11 cellular contexts compared by ENCODE assay signal in the genomic region with DNA sequence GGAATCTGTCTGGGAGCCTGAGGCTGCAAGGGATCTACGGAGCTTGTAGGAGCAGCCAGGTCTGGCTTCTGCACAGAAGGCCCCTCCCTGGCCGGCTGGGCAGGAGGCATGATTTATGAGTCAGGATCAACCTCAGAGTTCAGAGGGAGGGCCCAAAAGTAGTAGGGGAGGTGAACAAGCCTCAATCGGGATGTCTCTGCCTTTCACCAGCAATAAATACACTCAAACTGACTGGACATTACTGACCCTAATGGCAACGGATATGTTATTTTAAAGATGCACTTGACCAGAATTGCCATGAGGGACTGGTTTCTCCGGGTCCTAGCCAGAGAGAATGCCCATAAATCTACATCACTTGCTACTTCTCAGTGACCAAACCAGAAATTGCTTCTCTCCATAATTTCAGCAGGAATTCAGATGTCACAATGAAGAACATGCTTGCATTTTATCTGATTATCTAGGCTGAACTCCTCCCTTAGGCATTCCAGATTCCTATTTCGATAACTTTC.
A peak's percentile ranks its signal among the peaks of the same experiment; 100 is the strongest.
DNase-seq lines count a peak whose midpoint lies in the region; ATAC-seq, FAIRE-seq and TF ChIP-seq lines count a peak whose summit lies in the region.
"Had no signal": no experiment of that assay in that cellular context is flagged by ENCODE, and none has a peak within 500 bp of the region (broad histone marks: within the 10 kb centered on the region; RNA-seq: fewer than 3 reads in every experiment).

No MANE protein-coding gene starts in this region.

- intact Hi-C loops in Right ventricle myocardium inferior (cut with DNase I): loop anchor here (10.0 kb wide), 1 partner anchor 57 kb away; no protein-coding TSS in a partner anchor
- intact Hi-C loops in sigmoid colon (cut with DNase I): no loop called here

- no peak for TF ChIP-seq POLR2A in sigmoid colon (IDR thresholded peaks at IDR 0.05)

- H3K27ac ChIP-seq in right atrium auricular region: no peak overlapping the region
- no peak overlapping the region for H3K27ac ChIP-seq in sigmoid colon

- DNase-seq in Right ventricle myocardium inferior (ENCODE audit: missing footprints): no peak
- no peak for DNase-seq in right atrium auricular region (ENCODE audit: low spot score)
- peak; percentile 62 for DNase-seq in bronchial epithelial cell (ENCODE audit: low read depth)
- peak; percentile 7 to 51 for DNase-seq in lung microvascular endothelial cell (ENCODE audit: low read depth in 2 of 2)
- DNase-seq in urothelium cell line (ENCODE audit: low spot score): peak; percentile 62
- no peak for DNase-seq in sigmoid colon
- no peak for DNase-seq in putamen (ENCODE audit: low spot score)
- DNase-seq: DMS79; stimulated activated naive CD4-positive, alpha-beta T cell treated with Interleukin-2 at 50 U/mL for 16 hours had no signal

- H3K27me3 ChIP-seq in right atrium auricular region: no peaks in the 10 kb centered on the region
- H3K27me3 ChIP-seq in bronchial epithelial cell (ENCODE audit: control insufficient read depth, insufficient read depth, low read length): no peaks in the 10 kb centered on the region
- H3K27me3 ChIP-seq in sigmoid colon: no peaks in the 10 kb centered on the region

- TF ChIP-seq EP300 in sigmoid colon (IDR thresholded peaks at IDR 0.05): no peak

- 34 to 71% methylated on average over 6 of the region's 6 CpGs for WGBS in sigmoid colon, 2 donors

- H3K9me3 ChIP-seq in right atrium auricular region: no peaks in the 10 kb centered on the region
- H3K9me3 ChIP-seq in sigmoid colon: no peaks in the 10 kb centered on the region

- peaks cover 0 to 4% of the 10 kb centered on the region in 2 donors for H3K4me1 ChIP-seq in right atrium auricular region
- no peaks in the 10 kb centered on the region for H3K4me1 ChIP-seq in sigmoid colon

- FAIRE-seq in bronchial epithelial cell (lab: Jason Lieb, UNC) (no peak), urothelium cell line (lab: Jason Lieb, UNC) (no peak)
- FAIRE-seq: colon had no signal

- TF ChIP-seq CTCF in right atrium auricular region (IDR thresholded peaks at IDR 0.05): no peak
- no peak for TF ChIP-seq CTCF in bronchial epithelial cell (IDR thresholded peaks at IDR 0.05; ENCODE audit: insufficient read depth, low read length, severe bottlenecking)
- no peak for TF ChIP-seq CTCF in sigmoid colon (IDR thresholded peaks at IDR 0.05)

- H3K4me3 ChIP-seq in right atrium auricular region (no peak overlapping the region), bronchial epithelial cell (ENCODE audit: low read depth, low read length) (no peak overlapping the region), sigmoid colon (no peak overlapping the region)

- H3K36me3 ChIP-seq in right atrium auricular region (peaks cover 4% of the 10 kb centered on the region), bronchial epithelial cell (ENCODE audit: control insufficient read depth, insufficient read depth, low read length) (no peaks in the 10 kb centered on the region), sigmoid colon (no peaks in the 10 kb centered on the region)

- ATAC-seq in Right ventricle myocardium inferior: peak; percentile 37
- ATAC-seq in HG03095 (IDR thresholded peaks at IDR 0.05; ENCODE audit: unreplicated experiment): no peak

Comparison
In these comparisons a context has a peak if more than half of its experiments do, and no peak if none do; other contexts are left out.
1. DNase-seq: peak in bronchial epithelial cell (single experiment), lung microvascular endothelial cell (2 of 2) and urothelium cell line (single experiment); none in Right ventricle myocardium inferior (single experiment), right atrium auricular region (single experiment), sigmoid colon (single experiment) and putamen (single experiment).